Comparison of ENCODE assay signal across 9 cellular contexts in the genomic region with DNA sequence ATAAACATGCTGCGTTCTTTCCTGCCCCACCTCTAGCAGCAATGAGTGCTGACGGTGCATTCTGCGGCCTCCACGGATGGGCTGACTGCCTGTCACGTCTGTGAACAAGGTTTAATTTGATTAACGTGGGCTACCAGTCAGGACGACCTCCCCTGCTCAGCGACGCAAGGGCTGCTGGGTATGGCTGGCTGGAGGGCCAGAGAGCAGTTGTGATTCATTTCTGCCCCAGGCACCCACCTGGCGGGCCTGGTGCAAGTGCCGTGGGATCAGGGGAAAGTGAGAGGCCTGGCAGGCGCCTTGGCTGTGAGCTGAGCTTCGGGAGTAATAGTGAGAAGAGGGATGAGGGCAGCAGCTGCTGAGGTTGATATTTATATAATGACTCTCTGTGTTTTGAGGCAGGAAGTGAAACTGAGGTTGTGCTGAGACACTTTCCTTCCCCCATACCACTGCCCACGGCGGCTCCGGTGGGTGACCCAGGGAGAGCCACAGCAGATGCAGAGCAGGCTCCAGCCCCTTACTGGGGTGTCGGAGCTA.
DNase-seq lines count a peak whose midpoint lies in the region; ATAC-seq and TF ChIP-seq lines count a peak whose summit lies in the region.
"Had no signal": no experiment of that assay in that cellular context is flagged by ENCODE, and none has a peak within 500 bp of the region (broad histone marks: within the 10 kb centered on the region; RNA-seq: fewer than 3 reads in every experiment).

No MANE protein-coding gene starts in this region.

- no peak for TF ChIP-seq POLR2A in suprapubic skin (IDR thresholded peaks at IDR 0.05)

- H3K36me3 Mint-ChIP-seq in T-cell = no peaks in the 10 kb centered on the region

- H3K27ac ChIP-seq in right atrium auricular region (no peak overlapping the region), suprapubic skin (no peak overlapping the region)

- intact Hi-C loops in Right ventricle myocardium superior (cut with DNase I) = no loop called here

- CTCF ChIA-PET in T-cell (lab: Charles Lee) = interaction anchor here in 1 of 2 donors (0.6 kb wide), 1 partner anchor 126 kb away, joined by 3 read pairs; no protein-coding TSS in a partner anchor

- TF ChIP-seq CTCF in right atrium auricular region (IDR thresholded peaks at IDR 0.05) (no peak), suprapubic skin (IDR thresholded peaks at IDR 0.05) (no peak)

- H3K27ac Mint-ChIP-seq in T-cell = peak overlapping the region; percentile 91 to 93

- H3K27me3 Mint-ChIP-seq in T-cell = no peaks in the 10 kb centered on the region

- 80% methylated on average over 17 of the region's 17 CpGs for WGBS in suprapubic skin

- H3K9me3 ChIP-seq in right atrium auricular region (no peaks in the 10 kb centered on the region), suprapubic skin (no peaks in the 10 kb centered on the region)

- H3K4me3 Mint-ChIP-seq in T-cell = peak overlapping the region; percentile 57 to 64 (median 58)

- no peak for DNase-seq in Right ventricle myocardium superior
- no peak for DNase-seq in right atrium auricular region (ENCODE audit: low spot score)
- peak in 11 of 34 experiments; percentile 2 to 24 (median 11) for DNase-seq in T-cell
- DNase-seq in myocyte (ENCODE audit: low read depth) = peak; percentile 61
- no peak for DNase-seq in suprapubic skin (ENCODE audit: low spot score in 2 of 2)
- no peak for DNase-seq in glomerular visceral epithelial cell (ENCODE audit: extremely low spot score)
- no peak for DNase-seq in HPDE6-E6E7 (ENCODE audit: extremely low spot score)

- ATAC-seq in Right ventricle myocardium superior (ENCODE audit: poor library complexity) (peak; percentile 20), HG03039 (IDR thresholded peaks at IDR 0.05; ENCODE audit: unreplicated experiment) (peak; percentile 91), T-cell (replicated peaks in 1 of 4) (peak; percentile 19 to 85 (median 47))

- no peaks in the 10 kb centered on the region for H3K4me1 ChIP-seq in right atrium auricular region
- no peaks in the 10 kb centered on the region for H3K4me1 ChIP-seq in suprapubic skin

- no peaks in the 10 kb centered on the region for H3K36me3 ChIP-seq in right atrium auricular region
- no peaks in the 10 kb centered on the region for H3K36me3 ChIP-seq in suprapubic skin

- H3K4me3 ChIP-seq in right atrium auricular region (no peak overlapping the region), suprapubic skin (no peak overlapping the region)
- H3K4me3 ChIP-seq: lung had no signal

- TF ChIP-seq EP300 in suprapubic skin (IDR thresholded peaks at IDR 0.05) = no peak

- H3K27me3 ChIP-seq in right atrium auricular region (no peaks in the 10 kb centered on the region), suprapubic skin (no peaks in the 10 kb centered on the region)

- POLR2A ChIA-PET in T-cell (lab: Charles Lee) = no interaction called here

- H3K9me3 Mint-ChIP-seq in T-cell = no peaks in the 10 kb centered on the region

- peaks cover 17 to 21% (median 19%) of the 10 kb centered on the region in 3 donors for H3K4me1 Mint-ChIP-seq in T-cell

Comparison
In these comparisons a context has a peak if more than half of its experiments do, and no peak if none do; other contexts are left out.
1. ATAC-seq: peak in every context shown above with its lines; median percentile 91 in HG03039; 47 in T-cell; 20 in Right ventricle myocardium superior.